1 cellular context compared by ENCODE assay signal in genomic region chr17:76381633-76382304, GRCh38.
TF ChIP-seq lines count a peak whose summit lies in the region.

No MANE protein-coding gene starts in this region.

TF ChIP-seq in HepG2, 621 proteins besides CTCF, POLR2A, EP300 and RAD21 (continued from another document and continues in another):
- TF ChIP-seq, protein P1, sequence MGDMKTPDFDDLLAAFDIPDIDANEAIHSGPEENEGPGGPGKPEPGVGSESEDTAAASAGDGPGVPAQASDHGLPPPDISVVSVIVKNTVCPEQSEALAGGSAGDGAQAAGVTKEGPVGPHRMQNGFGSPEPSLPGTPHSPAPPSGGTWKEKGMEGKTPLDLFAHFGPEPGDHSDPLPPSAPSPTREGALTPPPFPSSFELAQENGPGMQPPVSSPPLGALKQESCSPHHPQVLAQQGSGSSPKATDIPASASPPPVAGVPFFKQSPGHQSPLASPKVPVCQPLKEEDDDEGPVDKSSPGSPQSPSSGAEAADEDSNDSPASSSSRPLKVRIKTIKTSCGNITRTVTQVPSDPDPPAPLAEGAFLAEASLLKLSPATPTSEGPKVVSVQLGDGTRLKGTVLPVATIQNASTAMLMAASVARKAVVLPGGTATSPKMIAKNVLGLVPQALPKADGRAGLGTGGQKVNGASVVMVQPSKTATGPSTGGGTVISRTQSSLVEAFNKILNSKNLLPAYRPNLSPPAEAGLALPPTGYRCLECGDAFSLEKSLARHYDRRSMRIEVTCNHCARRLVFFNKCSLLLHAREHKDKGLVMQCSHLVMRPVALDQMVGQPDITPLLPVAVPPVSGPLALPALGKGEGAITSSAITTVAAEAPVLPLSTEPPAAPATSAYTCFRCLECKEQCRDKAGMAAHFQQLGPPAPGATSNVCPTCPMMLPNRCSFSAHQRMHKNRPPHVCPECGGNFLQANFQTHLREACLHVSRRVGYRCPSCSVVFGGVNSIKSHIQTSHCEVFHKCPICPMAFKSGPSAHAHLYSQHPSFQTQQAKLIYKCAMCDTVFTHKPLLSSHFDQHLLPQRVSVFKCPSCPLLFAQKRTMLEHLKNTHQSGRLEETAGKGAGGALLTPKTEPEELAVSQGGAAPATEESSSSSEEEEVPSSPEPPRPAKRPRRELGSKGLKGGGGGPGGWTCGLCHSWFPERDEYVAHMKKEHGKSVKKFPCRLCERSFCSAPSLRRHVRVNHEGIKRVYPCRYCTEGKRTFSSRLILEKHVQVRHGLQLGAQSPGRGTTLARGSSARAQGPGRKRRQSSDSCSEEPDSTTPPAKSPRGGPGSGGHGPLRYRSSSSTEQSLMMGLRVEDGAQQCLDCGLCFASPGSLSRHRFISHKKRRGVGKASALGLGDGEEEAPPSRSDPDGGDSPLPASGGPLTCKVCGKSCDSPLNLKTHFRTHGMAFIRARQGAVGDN (CRISPR knock-in tag; IDR thresholded peaks at IDR 0.05), result peak; percentile 28; the same call in 1 of the 2 replicates
- TF ChIP-seq ZBTB34 (CRISPR knock-in tag; IDR thresholded peaks at IDR 0.05) (no peak), HNRNPUL1 (IDR thresholded peaks at IDR 0.05; ENCODE audit: low read depth, low read length) (no peak), ZNF891 (CRISPR knock-in tag; IDR thresholded peaks at IDR 0.05) (0 out of 2 replicates have a peak, but pooled peaks have one; percentile 20), ZNF343 (CRISPR knock-in tag; IDR thresholded peaks at IDR 0.05) (0 out of 2 replicates have a peak, but pooled peaks have one; percentile 23), BRCA1 (CRISPR knock-in tag; IDR thresholded peaks at IDR 0.05) (0 out of 2 replicates have a peak, but pooled peaks have one; percentile 27), BRF2 (CRISPR knock-in tag; IDR thresholded peaks at IDR 0.05) (peak; percentile 12; the same call in 1 of the 2 replicates), ZNF235 (CRISPR knock-in tag; IDR thresholded peaks at IDR 0.05; ENCODE audit: borderline replicate concordance) (no peak), HINFP (CRISPR knock-in tag; IDR thresholded peaks at IDR 0.05; ENCODE audit: low read depth) (no peak), NR0B2 (CRISPR knock-in tag; IDR thresholded peaks at IDR 0.05) (no peak; the same call in 1 of the 2 replicates), TARDBP (CRISPR knock-in tag; IDR thresholded peaks at IDR 0.05) (no peak), ATM (IDR thresholded peaks at IDR 0.05; ENCODE audit: borderline replicate concordance) (no peak), ZBTB10 (CRISPR knock-in tag; IDR thresholded peaks at IDR 0.05; ENCODE audit: borderline replicate concordance) (no peak), POGZ (CRISPR knock-in tag; IDR thresholded peaks at IDR 0.05) (0 out of 2 replicates have a peak, but pooled peaks have one; percentile 14), CEBPZ (IDR thresholded peaks at IDR 0.05; ENCODE audit: low read length) (no peak), ZC3H4 (CRISPR knock-in tag; IDR thresholded peaks at IDR 0.05; ENCODE audit: borderline replicate concordance) (no peak)
- TF ChIP-seq, protein P2, sequence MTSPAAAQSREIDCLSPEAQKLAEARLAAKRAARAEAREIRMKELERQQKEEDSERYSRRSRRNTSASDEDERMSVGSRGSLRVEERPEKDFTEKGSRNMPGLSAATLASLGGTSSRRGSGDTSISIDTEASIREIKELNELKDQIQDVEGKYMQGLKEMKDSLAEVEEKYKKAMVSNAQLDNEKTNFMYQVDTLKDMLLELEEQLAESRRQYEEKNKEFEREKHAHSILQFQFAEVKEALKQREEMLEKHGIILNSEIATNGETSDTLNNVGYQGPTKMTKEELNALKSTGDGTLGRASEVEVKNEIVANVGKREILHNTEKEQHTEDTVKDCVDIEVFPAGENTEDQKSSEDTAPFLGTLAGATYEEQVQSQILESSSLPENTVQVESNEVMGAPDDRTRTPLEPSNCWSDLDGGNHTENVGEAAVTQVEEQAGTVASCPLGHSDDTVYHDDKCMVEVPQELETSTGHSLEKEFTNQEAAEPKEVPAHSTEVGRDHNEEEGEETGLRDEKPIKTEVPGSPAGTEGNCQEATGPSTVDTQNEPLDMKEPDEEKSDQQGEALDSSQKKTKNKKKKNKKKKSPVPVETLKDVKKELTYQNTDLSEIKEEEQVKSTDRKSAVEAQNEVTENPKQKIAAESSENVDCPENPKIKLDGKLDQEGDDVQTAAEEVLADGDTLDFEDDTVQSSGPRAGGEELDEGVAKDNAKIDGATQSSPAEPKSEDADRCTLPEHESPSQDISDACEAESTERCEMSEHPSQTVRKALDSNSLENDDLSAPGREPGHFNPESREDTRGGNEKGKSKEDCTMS (CRISPR knock-in tag; conservative IDR thresholded peaks at IDR 0.05), result no peak
- TF ChIP-seq, protein P3, sequence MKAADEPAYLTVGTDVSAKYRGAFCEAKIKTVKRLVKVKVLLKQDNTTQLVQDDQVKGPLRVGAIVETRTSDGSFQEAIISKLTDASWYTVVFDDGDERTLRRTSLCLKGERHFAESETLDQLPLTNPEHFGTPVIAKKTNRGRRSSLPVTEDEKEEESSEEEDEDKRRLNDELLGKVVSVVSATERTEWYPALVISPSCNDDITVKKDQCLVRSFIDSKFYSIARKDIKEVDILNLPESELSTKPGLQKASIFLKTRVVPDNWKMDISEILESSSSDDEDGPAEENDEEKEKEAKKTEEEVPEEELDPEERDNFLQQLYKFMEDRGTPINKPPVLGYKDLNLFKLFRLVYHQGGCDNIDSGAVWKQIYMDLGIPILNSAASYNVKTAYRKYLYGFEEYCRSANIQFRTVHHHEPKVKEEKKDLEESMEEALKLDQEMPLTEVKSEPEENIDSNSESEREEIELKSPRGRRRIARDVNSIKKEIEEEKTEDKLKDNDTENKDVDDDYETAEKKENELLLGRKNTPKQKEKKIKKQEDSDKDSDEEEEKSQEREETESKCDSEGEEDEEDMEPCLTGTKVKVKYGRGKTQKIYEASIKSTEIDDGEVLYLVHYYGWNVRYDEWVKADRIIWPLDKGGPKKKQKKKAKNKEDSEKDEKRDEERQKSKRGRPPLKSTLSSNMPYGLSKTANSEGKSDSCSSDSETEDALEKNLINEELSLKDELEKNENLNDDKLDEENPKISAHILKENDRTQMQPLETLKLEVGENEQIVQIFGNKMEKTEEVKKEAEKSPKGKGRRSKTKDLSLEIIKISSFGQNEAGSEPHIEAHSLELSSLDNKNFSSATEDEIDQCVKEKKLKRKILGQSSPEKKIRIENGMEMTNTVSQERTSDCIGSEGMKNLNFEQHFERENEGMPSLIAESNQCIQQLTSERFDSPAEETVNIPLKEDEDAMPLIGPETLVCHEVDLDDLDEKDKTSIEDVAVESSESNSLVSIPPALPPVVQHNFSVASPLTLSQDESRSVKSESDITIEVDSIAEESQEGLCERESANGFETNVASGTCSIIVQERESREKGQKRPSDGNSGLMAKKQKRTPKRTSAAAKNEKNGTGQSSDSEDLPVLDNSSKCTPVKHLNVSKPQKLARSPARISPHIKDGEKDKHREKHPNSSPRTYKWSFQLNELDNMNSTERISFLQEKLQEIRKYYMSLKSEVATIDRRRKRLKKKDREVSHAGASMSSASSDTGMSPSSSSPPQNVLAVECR (CRISPR knock-in tag; IDR thresholded peaks at IDR 0.05; ENCODE audit: borderline replicate concordance), result no peak
- TF ChIP-seq, protein P4, sequence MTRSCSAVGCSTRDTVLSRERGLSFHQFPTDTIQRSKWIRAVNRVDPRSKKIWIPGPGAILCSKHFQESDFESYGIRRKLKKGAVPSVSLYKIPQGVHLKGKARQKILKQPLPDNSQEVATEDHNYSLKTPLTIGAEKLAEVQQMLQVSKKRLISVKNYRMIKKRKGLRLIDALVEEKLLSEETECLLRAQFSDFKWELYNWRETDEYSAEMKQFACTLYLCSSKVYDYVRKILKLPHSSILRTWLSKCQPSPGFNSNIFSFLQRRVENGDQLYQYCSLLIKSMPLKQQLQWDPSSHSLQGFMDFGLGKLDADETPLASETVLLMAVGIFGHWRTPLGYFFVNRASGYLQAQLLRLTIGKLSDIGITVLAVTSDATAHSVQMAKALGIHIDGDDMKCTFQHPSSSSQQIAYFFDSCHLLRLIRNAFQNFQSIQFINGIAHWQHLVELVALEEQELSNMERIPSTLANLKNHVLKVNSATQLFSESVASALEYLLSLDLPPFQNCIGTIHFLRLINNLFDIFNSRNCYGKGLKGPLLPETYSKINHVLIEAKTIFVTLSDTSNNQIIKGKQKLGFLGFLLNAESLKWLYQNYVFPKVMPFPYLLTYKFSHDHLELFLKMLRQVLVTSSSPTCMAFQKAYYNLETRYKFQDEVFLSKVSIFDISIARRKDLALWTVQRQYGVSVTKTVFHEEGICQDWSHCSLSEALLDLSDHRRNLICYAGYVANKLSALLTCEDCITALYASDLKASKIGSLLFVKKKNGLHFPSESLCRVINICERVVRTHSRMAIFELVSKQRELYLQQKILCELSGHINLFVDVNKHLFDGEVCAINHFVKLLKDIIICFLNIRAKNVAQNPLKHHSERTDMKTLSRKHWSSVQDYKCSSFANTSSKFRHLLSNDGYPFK (CRISPR knock-in tag; IDR thresholded peaks at IDR 0.05; ENCODE audit: borderline replicate concordance), result peak; percentile 37; the same call in 1 of the 2 replicates
